ENCODE assay signal across 1 cellular context in genomic region chr10:4383683-4384082, GRCh38.
TF ChIP-seq lines count a peak whose summit lies in the region.

No MANE protein-coding gene starts in this region.

TF ChIP-seq in IMR-90, 13 proteins besides CTCF, POLR2A, EP300 and RAD21:
- TF ChIP-seq CHD1 (IDR thresholded peaks at IDR 0.05; ENCODE audit: low read depth, low read length): no peak
- TF ChIP-seq CEBPB (IDR thresholded peaks at IDR 0.05; ENCODE audit: low read depth, low read length): peak; percentile 79
